In genomic region chr5:127053049-127053448, GRCh38 we compare ENCODE assay signal across 20 cellular contexts.
"Had no signal": no experiment of that assay in that cellular context is flagged by ENCODE, and none has a peak within 500 bp of the region (broad histone marks: within the 10 kb centered on the region; RNA-seq: fewer than 3 reads in every experiment).

No MANE protein-coding gene starts in this region.

- DNase-seq: activated CD4-positive, alpha-beta T cell treated with anti-CD3 and anti-CD28 coated beads for 4 hours; activated CD4-positive, alpha-beta T cell treated with anti-CD3 and anti-CD28 coated beads, Interleukin-2, amount 50 U/mL, for 48 hours; activated CD4-positive, CD25-positive, alpha-beta regulatory T cell; activated naive CD4-positive, alpha-beta T cell treated with Interleukin-2 at 50 U/mL for 16 hours; activated naive CD8-positive, alpha-beta T cell treated with anti-CD3 and anti-CD28 coated beads for 36 hours; activated T-cell treated with anti-CD3 and anti-CD28 coated beads, Interleukin-2, amount 50 U/mL, for 48 hours; central memory CD4-positive, alpha-beta T cell; effector memory CD8-positive, alpha-beta T cell; foreskin melanocyte; immature natural killer cell; left lung; naive thymus-derived CD8-positive, alpha-beta T cell; sigmoid colon; stimulated activated CD4-positive, alpha-beta T cell treated with anti-CD3 and anti-CD28 coated beads, Interleukin-4, amount 100 ng/mL, for 1 hour; stimulated activated naive CD4-positive, alpha-beta T cell treated with Interleukin-2 at 50 U/mL for 16 hours had no signal

- ATAC-seq: effector memory CD8-positive, alpha-beta T cell; esophagus mucosa; left lung; naive thymus-derived CD8-positive, alpha-beta T cell had no signal

- H3K27ac ChIP-seq: left lung, neural progenitor cell, sigmoid colon, thoracic aorta, vagina had no signal

- H3K27me3 ChIP-seq: left lung, neural progenitor cell, sigmoid colon, vagina had no signal

- H3K4me1 ChIP-seq: left lung, neural progenitor cell, sigmoid colon, vagina had no signal

- H3K9me3 ChIP-seq: left lung, sigmoid colon, thoracic aorta, vagina had no signal

- H3K4me3 ChIP-seq: left lung, lung, neural progenitor cell, sigmoid colon, thoracic aorta, vagina had no signal
